ENCODE assay signal across 8 cellular contexts in genomic region chr12:15590180-15590826, GRCh38.
DNase-seq lines count a peak whose midpoint lies in the region; ATAC-seq, FAIRE-seq and TF ChIP-seq lines count a peak whose summit lies in the region.

No MANE protein-coding gene starts in this region.

- H3K9me3 ChIP-seq in Caco-2 (no peaks in the 10 kb centered on the region), endothelial cell of umbilical vein (replicated peaks; ENCODE audit: control insufficient read depth, insufficient read depth, low read length) (no peaks in the 10 kb centered on the region)

- TF ChIP-seq POLR2A in endothelial cell of umbilical vein (IDR thresholded peaks at IDR 0.05; ENCODE audit: low read depth, low read length): no peak

- H3K36me3 ChIP-seq in Caco-2 (ENCODE audit: control insufficient read depth, insufficient read depth, low read length) (no peaks in the 10 kb centered on the region), endothelial cell of umbilical vein (ENCODE audit: control insufficient read depth in 2 of 2, extremely low read depth in 1 of 2, insufficient read depth in 2 of 2, low read length in 2 of 2) (no peaks in the 10 kb centered on the region)

- H3K9me1 ChIP-seq in endothelial cell of umbilical vein (replicated peaks; ENCODE audit: control insufficient read depth, extremely low read depth, insufficient read depth, low read length): no peaks in the 10 kb centered on the region

- FAIRE-seq in endothelial cell of umbilical vein (lab: Jason Lieb, UNC): peak; percentile 74

- dilution Hi-C loops in endothelial cell of umbilical vein (cut with MboI; ENCODE audit: extremely low pct_ligation_motif_present, low sequenced_read_pairs): no loop called here

- H3K27me3 ChIP-seq in Caco-2 (replicated peaks; ENCODE audit: control insufficient read depth, insufficient read depth, low read length) (no peaks in the 10 kb centered on the region; the same call in 1 of the 2 replicates), endothelial cell of umbilical vein (ENCODE audit: control insufficient read depth in 2 of 2, insufficient read depth in 2 of 2, low read length in 2 of 2) (peaks cover 5 to 11% of the 10 kb centered on the region in 2 experiments)

- BruUV-seq in Caco-2 (replicated peaks; lab: Mats Ljungman, UMichigan) (no TSS peak), endothelial cell of umbilical vein (replicated peaks; lab: Mats Ljungman, UMichigan) (no TSS peak)

- peak overlapping the region; percentile 66 for H3K4me3 Mint-ChIP-seq in Caco-2 (ENCODE audit: unreplicated experiment)
- peak overlapping the region; percentile 72 for H3K4me3 Mint-ChIP-seq in activated CD8-positive, alpha-beta T cell treated with anti-CD3 and anti-CD28 coated beads for 36 hours

- H3K27me3 Mint-ChIP-seq in Caco-2 (ENCODE audit: insufficient read depth, unreplicated experiment): peaks cover 9% of the 10 kb centered on the region
- no peaks in the 10 kb centered on the region for H3K27me3 Mint-ChIP-seq in activated CD8-positive, alpha-beta T cell treated with anti-CD3 and anti-CD28 coated beads for 36 hours

- H4K20me1 ChIP-seq in endothelial cell of umbilical vein (replicated peaks; ENCODE audit: control insufficient read depth, extremely low read depth, insufficient read depth, low read length): no peaks in the 10 kb centered on the region

- TF ChIP-seq CTCF in Caco-2 (IDR thresholded peaks at IDR 0.05; ENCODE audit: insufficient read depth in 1 of 2, low read depth in 1 of 2, low read length in 1 of 2, severe bottlenecking in 1 of 2, unreplicated experiment in 1 of 2) (peak; percentile 94 to 96), endothelial cell of umbilical vein (IDR thresholded peaks at IDR 0.05; ENCODE audit: extremely low read depth in 1 of 2, insufficient read depth in 1 of 2, low read depth in 1 of 2, low read length in 2 of 2) (peak; percentile 79 to 80)
- peak; percentile 79 for TF ChIP-seq CTCF in activated CD8-positive, alpha-beta T cell treated with anti-CD3 and anti-CD28 coated beads for 36 hours (IDR thresholded peaks at IDR 0.05)

- DNase-seq in Caco-2 (peak; percentile 60 to 79), NCI-H774 (lab: John Stamatoyannopoulos, UW) (peak; percentile 42), endothelial cell of umbilical vein (ENCODE audit: low read depth, low spot score) (peak; percentile 70), middle frontal gyrus (ENCODE audit: extremely low spot score, low spot score) (peak; percentile 64)
- DNase-seq in activated CD8-positive, alpha-beta T cell treated with anti-CD3 and anti-CD28 coated beads for 36 hours: peak; percentile 56
- DNase-seq in stimulated activated naive CD8-positive, alpha-beta T cell treated with anti-CD3 and anti-CD28 coated beads, Interleukin-15, Interleukin-2, amounts not matched to agents 100 U/mL and 50 U/mL, for 24 hours: peak; percentile 30

- H3K4me3 ChIP-seq in Caco-2 (ENCODE audit: low read depth, low read length) (peak overlapping the region; percentile 17), endothelial cell of umbilical vein (replicated peaks in 1 of 3; ENCODE audit: insufficient read depth in 1 of 3, low read depth in 1 of 3, low read length in 3 of 3) (peak overlapping the region in 2 of 3 experiments; percentile 24 to 32)

- H3K4me2 ChIP-seq in endothelial cell of umbilical vein (ENCODE audit: insufficient read depth, low read length): peak overlapping the region; percentile 86

- H3K9ac ChIP-seq in endothelial cell of umbilical vein (replicated peaks; ENCODE audit: extremely low read depth, insufficient read depth, low read length): no peak overlapping the region

- H3K4me1 ChIP-seq in Caco-2 (no peaks in the 10 kb centered on the region), endothelial cell of umbilical vein (ENCODE audit: control insufficient read depth, extremely low read depth, insufficient read depth, low read length) (peaks cover 6% of the 10 kb centered on the region)

- H3K27ac ChIP-seq in endothelial cell of umbilical vein (ENCODE audit: insufficient read depth, low read depth, low read length): no peak overlapping the region

- H3K79me2 ChIP-seq in endothelial cell of umbilical vein (ENCODE audit: control insufficient read depth, insufficient read depth, low read length): no peaks in the 10 kb centered on the region

- H2AFZ ChIP-seq in endothelial cell of umbilical vein (ENCODE audit: low read depth, low read length): peak overlapping the region; percentile 91

- intact Hi-C loops in Caco-2 (cut with micrococcal nuclease; ENCODE audit: unreplicated experiment): loop anchor here (1.0 to 10.0 kb wide), 6 partner anchors 46 to 266 kb away; partner anchors contain the start of gene EPS8
- intact Hi-C loops in activated CD8-positive, alpha-beta T cell treated with anti-CD3 and anti-CD28 coated beads for 36 hours (cut with micrococcal nuclease): loop anchor here (1.0 to 5.0 kb wide), 2 partner anchors 197 to 266 kb away; partner anchors contain the start of gene EPS8
- intact Hi-C loops in endothelial cell of umbilical vein (cut with micrococcal nuclease): loop anchor here (1.0 to 2.0 kb wide), 5 partner anchors 110 to 309 kb away; partner anchors contain the start of gene EPS8

- H3K36me3 Mint-ChIP-seq in Caco-2 (ENCODE audit: insufficient read depth, unreplicated experiment): no peaks in the 10 kb centered on the region
- no peaks in the 10 kb centered on the region for H3K36me3 Mint-ChIP-seq in activated CD8-positive, alpha-beta T cell treated with anti-CD3 and anti-CD28 coated beads for 36 hours (ENCODE audit: low read depth)

- peak overlapping the region; percentile 45 for H3K27ac Mint-ChIP-seq in Caco-2 (ENCODE audit: unreplicated experiment)
- H3K27ac Mint-ChIP-seq in activated CD8-positive, alpha-beta T cell treated with anti-CD3 and anti-CD28 coated beads for 36 hours: peak overlapping the region; percentile 75

- POLR2A ChIA-PET in Caco-2 (lab: Charles Lee): no interaction called here
- POLR2A ChIA-PET in activated CD8-positive, alpha-beta T cell treated with anti-CD3 and anti-CD28 coated beads for 36 hours (lab: Charles Lee): interaction anchor here (0.9 kb wide), 1 partner anchor 308 kb away, joined by 3 read pairs; no protein-coding TSS in a partner anchor
- POLR2A ChIA-PET in endothelial cell of umbilical vein (lab: Charles Lee): no interaction called here

- peaks cover 15% of the 10 kb centered on the region for H3K4me1 Mint-ChIP-seq in Caco-2 (ENCODE audit: low read depth, unreplicated experiment)
- H3K4me1 Mint-ChIP-seq in activated CD8-positive, alpha-beta T cell treated with anti-CD3 and anti-CD28 coated beads for 36 hours (ENCODE audit: low read depth): peaks cover 10% of the 10 kb centered on the region

- ATAC-seq in GM21360 (IDR thresholded peaks at IDR 0.05; ENCODE audit: unreplicated experiment): peak; percentile 98
- peak; percentile 87 for ATAC-seq in HG03575 (IDR thresholded peaks at IDR 0.05; ENCODE audit: extremely low read depth, insufficient number of reproducible peaks, low FRiP score, unreplicated experiment)
- ATAC-seq in activated CD8-positive, alpha-beta T cell treated with anti-CD3 and anti-CD28 coated beads for 36 hours: peak; percentile 98
- ATAC-seq in stimulated activated naive CD8-positive, alpha-beta T cell treated with anti-CD3 and anti-CD28 coated beads, Interleukin-15, Interleukin-2, amounts not matched to agents 100 U/mL and 50 U/mL, for 24 hours: peak; percentile 84

- CTCF ChIA-PET in Caco-2 (lab: Charles Lee) (interaction anchor here (0.8 to 1.5 kb wide), 4 partner anchors 46 to 266 kb away, joined by 3 to 4 read pairs (median 3); no protein-coding TSS in a partner anchor), endothelial cell of umbilical vein (lab: Charles Lee) (interaction anchor here (0.6 to 6.1 kb wide), 22 partner anchors 9 to 368 kb away, joined by 3 to 150 read pairs (median 4); no protein-coding TSS in a partner anchor)
- CTCF ChIA-PET in activated CD8-positive, alpha-beta T cell treated with anti-CD3 and anti-CD28 coated beads for 36 hours (lab: Charles Lee): interaction anchor here (0.6 to 14.2 kb wide), 33 partner anchors 8 to 320 kb away, joined by 3 to 510 read pairs (median 4); partner anchors contain the start of genes DERA and EPS8

- H3K9me3 Mint-ChIP-seq in Caco-2 (ENCODE audit: unreplicated experiment): no peaks in the 10 kb centered on the region
- no peaks in the 10 kb centered on the region for H3K9me3 Mint-ChIP-seq in activated CD8-positive, alpha-beta T cell treated with anti-CD3 and anti-CD28 coated beads for 36 hours

TF ChIP-seq in endothelial cell of umbilical vein, 7 proteins besides CTCF, POLR2A, EP300 and RAD21:
- TF ChIP-seq JUN (IDR thresholded peaks at IDR 0.05; ENCODE audit: borderline replicate concordance, insufficient read depth, insufficient read length, low read depth): no peak
